ENCODE assay signal across 9 cellular contexts in the genomic region with DNA sequence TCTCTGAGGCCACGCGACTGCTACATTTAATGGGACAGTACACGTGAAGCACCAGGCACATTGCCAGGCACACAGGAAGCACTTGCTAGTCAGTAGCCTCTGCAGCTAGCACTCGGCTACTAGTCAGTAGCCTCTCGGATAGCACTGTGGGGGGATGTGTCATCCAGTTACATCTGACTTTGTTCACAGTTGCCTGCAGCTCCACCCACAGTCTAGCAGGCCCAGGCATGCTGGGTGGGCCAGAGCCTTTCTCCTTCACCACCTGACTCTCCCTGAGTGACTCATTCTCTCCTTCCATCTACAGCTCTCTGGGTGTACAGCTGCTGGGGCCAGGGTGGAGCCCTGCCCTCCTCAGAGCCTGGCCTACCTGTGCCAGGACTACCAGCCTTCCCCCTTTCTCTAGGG. TPM values are rescaled to one million over a fixed set of nuclear protein-coding genes. Genes with fewer than 3 reads are reported as not detected.
DNase-seq lines count a peak whose midpoint lies in the region; ATAC-seq and TF ChIP-seq lines count a peak whose summit lies in the region.
"Had no signal": no experiment of that assay in that cellular context is flagged by ENCODE, and none has a peak within 500 bp of the region (broad histone marks: within the 10 kb centered on the region; RNA-seq: fewer than 3 reads in every experiment).

No MANE protein-coding gene starts in this region.

- H3K4me3 Mint-ChIP-seq in HFFc6 = peak overlapping the region; percentile 9; the same call in 1 of the 2 replicates
- H3K4me3 Mint-ChIP-seq in activated naive CD8-positive, alpha-beta T cell = no peak overlapping the region
- no peak overlapping the region for H3K4me3 Mint-ChIP-seq in stimulated activated memory B cell treated with anti-CD40 and anti-IgM and Interleukin-4, amounts not matched to agents 10 μg/mL and 1 μg/mL and 100 μg/mL, for 72 hours
- H3K4me3 Mint-ChIP-seq: neural crest cell had no signal

- TF ChIP-seq CTCF in HFFc6 (IDR thresholded peaks at IDR 0.05) = no peak

- peaks cover 19% of the 10 kb centered on the region for H3K4me1 Mint-ChIP-seq in HFFc6 (ENCODE audit: low read depth)
- peaks cover 7% of the 10 kb centered on the region for H3K4me1 Mint-ChIP-seq in activated naive CD8-positive, alpha-beta T cell (ENCODE audit: low read depth)
- H3K4me1 Mint-ChIP-seq in stimulated activated memory B cell treated with anti-CD40 and anti-IgM and Interleukin-4, amounts not matched to agents 10 μg/mL and 1 μg/mL and 100 μg/mL, for 72 hours = no peaks in the 10 kb centered on the region
- H3K4me1 Mint-ChIP-seq: neural crest cell had no signal

- ATAC-seq in stimulated activated memory B cell treated with anti-CD40 and anti-IgM and Interleukin-4, amounts not matched to agents 10 μg/mL and 1 μg/mL and 100 μg/mL, for 72 hours = peak; percentile 55

- DNase-seq in EH (ENCODE audit: low read depth) (peak; percentile 92), HFFc6 (peak; percentile 96), NCI-H510A (lab: John Stamatoyannopoulos, UW) (peak; percentile 100), kidney glomerular epithelial cell (lab: John Stamatoyannopoulos, UW) (peak; percentile 98), OCI-M2 (lab: John Stamatoyannopoulos, UW; ENCODE audit: unreplicated experiment) (no peak), NAMALWA (ENCODE audit: low spot score) (no peak)

- H3K27me3 Mint-ChIP-seq in HFFc6 (ENCODE audit: insufficient read depth) = peaks cover 3% of the 10 kb centered on the region; the same call in 1 of the 2 replicates
- H3K27me3 Mint-ChIP-seq in activated naive CD8-positive, alpha-beta T cell = no peaks in the 10 kb centered on the region
- H3K27me3 Mint-ChIP-seq in stimulated activated memory B cell treated with anti-CD40 and anti-IgM and Interleukin-4, amounts not matched to agents 10 μg/mL and 1 μg/mL and 100 μg/mL, for 72 hours = no peaks in the 10 kb centered on the region

- no peaks in the 10 kb centered on the region for H3K9me3 Mint-ChIP-seq in HFFc6
- H3K9me3 Mint-ChIP-seq in activated naive CD8-positive, alpha-beta T cell (ENCODE audit: low read depth) = no peaks in the 10 kb centered on the region
- H3K9me3 Mint-ChIP-seq in stimulated activated memory B cell treated with anti-CD40 and anti-IgM and Interleukin-4, amounts not matched to agents 10 μg/mL and 1 μg/mL and 100 μg/mL, for 72 hours = no peaks in the 10 kb centered on the region
- H3K9me3 Mint-ChIP-seq: neural crest cell had no signal

- H3K27ac Mint-ChIP-seq in HFFc6 = peak overlapping the region; percentile 81
- H3K27ac Mint-ChIP-seq in activated naive CD8-positive, alpha-beta T cell = peak overlapping the region; percentile 64
- no peak overlapping the region for H3K27ac Mint-ChIP-seq in stimulated activated memory B cell treated with anti-CD40 and anti-IgM and Interleukin-4, amounts not matched to agents 10 μg/mL and 1 μg/mL and 100 μg/mL, for 72 hours

- H3K36me3 Mint-ChIP-seq in HFFc6 (ENCODE audit: low read depth) = peaks cover 13% of the 10 kb centered on the region
- H3K36me3 Mint-ChIP-seq in activated naive CD8-positive, alpha-beta T cell = no peaks in the 10 kb centered on the region
- H3K36me3 Mint-ChIP-seq in stimulated activated memory B cell treated with anti-CD40 and anti-IgM and Interleukin-4, amounts not matched to agents 10 μg/mL and 1 μg/mL and 100 μg/mL, for 72 hours = no peaks in the 10 kb centered on the region

RNA-seq across cellular contexts. Expression of a gene that starts 51.5 kb away (rescaled TPM):
- 100 to 1,000 TPM in 4 of 6 experiments, 10 to 100 TPM in 2; 94.3 to 119 (median 109) TPM for total RNA-seq in HFFc6 (2021; fragmentation: NEBNext Ultra II Directional; extraction: Animal tissue kit (Norgen Biotek cat#: 25700))

Comparison
In these comparisons a context has a peak if more than half of its experiments do, and no peak if none do; other contexts are left out.
1. DNase-seq: peak in EH (single experiment), HFFc6 (single experiment), NCI-H510A (single experiment) and kidney glomerular epithelial cell (single experiment); none in OCI-M2 (single experiment) and NAMALWA (single experiment).